ENCODE assay signal across 9 cellular contexts in genomic region chr6:108609276-108609769, GRCh38. TPM values are rescaled to one million over a fixed set of nuclear protein-coding genes. Genes with fewer than 3 reads are reported as not detected.
DNase-seq lines count a peak whose midpoint lies in the region; TF ChIP-seq lines count a peak whose summit lies in the region.
"Had no signal": no experiment of that assay in that cellular context is flagged by ENCODE, and none has a peak within 500 bp of the region (broad histone marks: within the 10 kb centered on the region; RNA-seq: fewer than 3 reads in every experiment).

No MANE protein-coding gene starts in this region.

- TF ChIP-seq CTCF in WERI-Rb-1 (IDR thresholded peaks at IDR 0.05; ENCODE audit: low read depth, low read length) (no peak), left ventricle myocardium inferior (IDR thresholded peaks at IDR 0.05; ENCODE audit: borderline replicate concordance) (no peak)

- DNase-seq in GM23248 (peak; percentile 87), WERI-Rb-1 (peak; percentile 16), left ventricle myocardium inferior (no peak), NCI-H128 (lab: John Stamatoyannopoulos, UW; ENCODE audit: unreplicated experiment) (no peak), globus pallidus (ENCODE audit: low spot score) (no peak), HuH-7.5 (ENCODE audit: low spot score) (no peak)
- DNase-seq in activated CD4-positive, alpha-beta T cell treated with anti-CD3 and anti-CD28 coated beads, Interleukin-2, amount 50 U/mL, for 4 hours: no peak
- DNase-seq: Kasumi-1 had no signal

- intact Hi-C loops in left ventricle myocardium inferior (cut with micrococcal nuclease): no loop called here

- peaks cover 48% of the 10 kb centered on the region; the same call in 1 of the 2 replicates for H4K20me1 ChIP-seq in GM23248 (ENCODE audit: insufficient read depth)

- H3K4me1 ChIP-seq in GM23248 (ENCODE audit: insufficient read depth): peaks cover 28% of the 10 kb centered on the region
- H3K4me1 ChIP-seq in left ventricle myocardium inferior: peaks cover 91% of the 10 kb centered on the region
- peaks cover 56% of the 10 kb centered on the region for H3K4me1 ChIP-seq in skeletal muscle satellite cell (ENCODE audit: control insufficient read depth, insufficient read depth, low read length)

- no peak overlapping the region for H2AFZ ChIP-seq in GM23248

- H3K27ac ChIP-seq in GM23248 (peak overlapping the region; percentile 54), WERI-Rb-1 (no peak overlapping the region), left ventricle myocardium inferior (replicated peaks) (peak overlapping the region; percentile 69)

- H3K9ac ChIP-seq in GM23248: no peak overlapping the region
- peak overlapping the region; percentile 37 for H3K9ac ChIP-seq in skeletal muscle satellite cell (ENCODE audit: low read depth, low read length)

- H3K27me3 ChIP-seq in GM23248 (replicated peaks; ENCODE audit: insufficient read depth) (no peaks in the 10 kb centered on the region), WERI-Rb-1 (ENCODE audit: insufficient read depth, low read depth, severe bottlenecking) (no peaks in the 10 kb centered on the region), left ventricle myocardium inferior (ENCODE audit: low read depth) (no peaks in the 10 kb centered on the region), skeletal muscle satellite cell (ENCODE audit: control insufficient read depth, insufficient read depth, low read length) (no peaks in the 10 kb centered on the region)

- peaks cover 47% of the 10 kb centered on the region for H3F3A ChIP-seq in GM23248 (ENCODE audit: insufficient read depth)

- H3K4me2 ChIP-seq in GM23248 (ENCODE audit: unreplicated experiment): peak overlapping the region; percentile 56
- H3K4me2 ChIP-seq in skeletal muscle satellite cell (ENCODE audit: low read length): peak overlapping the region; percentile 63

- peaks cover 100% of the 10 kb centered on the region for H3K79me2 ChIP-seq in GM23248 (ENCODE audit: insufficient read depth)

- H3K36me3 ChIP-seq in GM23248 (ENCODE audit: low read depth) (no peaks in the 10 kb centered on the region), WERI-Rb-1 (no peaks in the 10 kb centered on the region), left ventricle myocardium inferior (peaks cover 7% of the 10 kb centered on the region), skeletal muscle satellite cell (ENCODE audit: insufficient read depth, low read length) (no peaks in the 10 kb centered on the region)

- in situ Hi-C loops in GM23248 (cut with MboI): no loop called here

- H3K9me3 ChIP-seq in GM23248 (ENCODE audit: low read depth): no peaks in the 10 kb centered on the region
- H3K9me3 ChIP-seq in WERI-Rb-1 (ENCODE audit: severe bottlenecking): no peaks in the 10 kb centered on the region
- H3K9me3 ChIP-seq in left ventricle myocardium inferior (replicated peaks): peaks cover 11% of the 10 kb centered on the region
- H3K9me3 ChIP-seq in skeletal muscle satellite cell (replicated peaks; ENCODE audit: low read length): no peaks in the 10 kb centered on the region

- no peaks in the 10 kb centered on the region for H3K9me2 ChIP-seq in GM23248 (ENCODE audit: insufficient read depth)

- H3K4me3 ChIP-seq in GM23248 (no peak overlapping the region), WERI-Rb-1 (ENCODE audit: low read depth, low read length) (no peak overlapping the region), left ventricle myocardium inferior (no peak overlapping the region), skeletal muscle satellite cell (ENCODE audit: low read length) (no peak overlapping the region)

- 80 to 82% methylated on average over 5 of the region's 5 CpGs for WGBS in GM23248 (ENCODE audit: low coverage in 1 of 2, low lambda C conversion rate in 2 of 2, missing lambda C conversion rate in 2 of 2), 2 experiments

RNA-seq across cellular contexts. Expression of gene FOXO3, which starts 48.6 kb away (rescaled TPM):
- 35.7 and 36.6 TPM in 2 replicates for total RNA-seq in GM23248 (2014; rRNA removed; shearing (Covaris generic))
- 17.9 and 19.7 TPM in 2 replicates for polyA plus RNA-seq in GM23248 (2016; fragmentation: Nextera tagmentation; extraction: Ambion mirVana)
- 34.8 TPM for total RNA-seq in left ventricle myocardium inferior
- 33.0 and 40.2 TPM in 2 replicates for total RNA-seq in skeletal muscle satellite cell (2012; rRNA removed)

Comparison
In these comparisons a context has a peak if more than half of its experiments do, and no peak if none do; other contexts are left out.
1. DNase-seq: peak in GM23248 (single experiment) and WERI-Rb-1 (single experiment); none in left ventricle myocardium inferior (single experiment), NCI-H128 (single experiment), activated CD4-positive, alpha-beta T cell treated with anti-CD3 and anti-CD28 coated beads, Interleukin-2, amount 50 U/mL, for 4 hours (0 of 2), globus pallidus (single experiment) and HuH-7.5 (single experiment).